19 cellular contexts compared by ENCODE assay signal in the genomic region with DNA sequence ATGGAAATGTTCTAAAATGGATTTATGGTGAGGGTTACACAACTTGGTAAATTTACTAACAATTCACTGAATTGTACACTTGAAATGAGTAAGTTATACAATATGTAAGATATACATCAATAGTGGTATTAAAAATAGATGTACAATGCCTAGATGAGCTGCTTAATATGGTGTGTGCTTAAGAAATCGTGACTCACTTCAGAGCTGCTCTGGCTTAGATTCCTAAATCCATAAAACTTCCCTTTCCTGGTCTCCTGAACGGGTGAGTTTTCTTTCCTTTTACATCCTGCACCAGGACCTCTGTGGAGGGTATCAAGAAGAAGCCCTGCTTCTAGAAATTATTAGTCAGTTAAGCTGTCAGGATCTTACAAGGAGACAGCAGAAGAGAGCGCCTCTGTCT. TPM values are rescaled to one million over a fixed set of nuclear protein-coding genes. Genes with fewer than 3 reads are reported as not detected.
DNase-seq lines count a peak whose midpoint lies in the region; ATAC-seq and TF ChIP-seq lines count a peak whose summit lies in the region.
"Had no signal": no experiment of that assay in that cellular context is flagged by ENCODE, and none has a peak within 500 bp of the region (broad histone marks: within the 10 kb centered on the region; RNA-seq: fewer than 3 reads in every experiment).

No MANE protein-coding gene starts in this region.

- no peak for TF ChIP-seq POLR2A in prostate gland (IDR thresholded peaks at IDR 0.05)

- H3K4me3 ChIP-seq in RWPE2 (ENCODE audit: severe bottlenecking) (no peak overlapping the region), fibroblast of pulmonary artery (replicated peaks; ENCODE audit: low read depth, low read length) (no peak overlapping the region), mammary epithelial cell (replicated peaks in 1 of 3; ENCODE audit: insufficient read depth in 1 of 3, low read depth in 2 of 3, low read length in 3 of 3) (no peak overlapping the region), prostate gland (no peak overlapping the region)
- H3K4me3 ChIP-seq: BLaER1 had no signal

- H3K9me3 Mint-ChIP-seq in neural crest cell = no peaks in the 10 kb centered on the region
- H3K9me3 Mint-ChIP-seq: CD8-positive, alpha-beta memory T cell; IgD-negative memory B cell had no signal

- peak; percentile 35 for DNase-seq in GM03348 (ENCODE audit: low spot score)
- no peak for DNase-seq in RWPE2 (ENCODE audit: low spot score)
- peak; percentile 64 for DNase-seq in fibroblast of pulmonary artery (ENCODE audit: low read depth)
- no peak for DNase-seq in neural crest cell (ENCODE audit: low read depth, low spot score)
- no peak for DNase-seq in stimulated activated CD8-positive, alpha-beta memory T cell treated with anti-CD3 and anti-CD28 coated beads, Interleukin-4, amount 100 ng/mL, for 48 hours
- DNase-seq in mammary epithelial cell = no peak
- DNase-seq in prostate gland (ENCODE audit: low spot score) = no peak
- DNase-seq: CD8-positive, alpha-beta memory T cell; DND-41; NCI-H1048; NCI-H1694; NCI-H2107; NCI-H226; NCI-H526; OCI-M1 had no signal

- intact Hi-C loops in mammary epithelial cell (cut with micrococcal nuclease) = no loop called here
- intact Hi-C loops in prostate gland (cut with DNase I) = no loop called here

- no peaks in the 10 kb centered on the region for H4K20me1 ChIP-seq in mammary epithelial cell (ENCODE audit: insufficient read depth, low read length)
- H4K20me1 ChIP-seq: BLaER1 had no signal

- dilution Hi-C loops in mammary epithelial cell (cut with HindIII; ENCODE audit: low sequenced_read_pairs) = no loop called here

- H3K27me3 Mint-ChIP-seq in neural crest cell (ENCODE audit: low read depth) = peaks cover 6% of the 10 kb centered on the region
- H3K27me3 Mint-ChIP-seq: IgD-negative memory B cell had no signal

- no peak overlapping the region for H2AFZ ChIP-seq in mammary epithelial cell (ENCODE audit: low read depth, low read length)

- no peak overlapping the region for H3K4me3 Mint-ChIP-seq in neural crest cell
- H3K4me3 Mint-ChIP-seq: CD8-positive, alpha-beta memory T cell; IgD-negative memory B cell had no signal

- no peaks in the 10 kb centered on the region for H3K9me3 ChIP-seq in RWPE2 (ENCODE audit: severe bottlenecking)
- H3K9me3 ChIP-seq in mammary epithelial cell (replicated peaks; ENCODE audit: insufficient read depth, low read length) = no peaks in the 10 kb centered on the region
- no peaks in the 10 kb centered on the region for H3K9me3 ChIP-seq in prostate gland

- ATAC-seq in RWPE2 (ENCODE audit: low read depth) (peak; percentile 52; the same call in 2 of the 3 replicates), HG03095 (IDR thresholded peaks at IDR 0.05; ENCODE audit: unreplicated experiment) (no peak)

- BruUV-seq in mammary epithelial cell (replicated peaks; lab: Mats Ljungman, UMichigan) = no TSS peak

- H3K36me3 ChIP-seq in RWPE2 (ENCODE audit: low read depth) (no peaks in the 10 kb centered on the region), mammary epithelial cell (ENCODE audit: insufficient read depth, low read length) (no peaks in the 10 kb centered on the region), prostate gland (no peaks in the 10 kb centered on the region)
- H3K36me3 ChIP-seq: BLaER1 had no signal

- in situ Hi-C loops in mammary epithelial cell (cut with MboI; ENCODE audit: low sequenced_read_pairs in 2 of 2) = no loop called here

- H3K4me1 ChIP-seq in RWPE2 (ENCODE audit: insufficient read depth, poor library complexity, severe bottlenecking) = peaks cover 13% of the 10 kb centered on the region
- H3K4me1 ChIP-seq in mammary epithelial cell (ENCODE audit: insufficient read depth, low read length) = peaks cover 10% of the 10 kb centered on the region
- H3K4me1 ChIP-seq in prostate gland (replicated peaks) = no peaks in the 10 kb centered on the region
- H3K4me1 ChIP-seq: BLaER1 had no signal

- TF ChIP-seq CTCF in RWPE2 (IDR thresholded peaks at IDR 0.05; ENCODE audit: poor library complexity, severe bottlenecking) = no peak
- no peak for TF ChIP-seq CTCF in fibroblast of pulmonary artery (IDR thresholded peaks at IDR 0.05; ENCODE audit: low read length, missing control alignments)
- TF ChIP-seq CTCF in neural crest cell (conservative IDR thresholded peaks at IDR 0.05) = no peak
- TF ChIP-seq CTCF in mammary epithelial cell (conservative IDR thresholded peaks at IDR 0.05 in 1 of 2, IDR thresholded peaks at IDR 0.05 in 1 of 2; ENCODE audit: extremely low read depth in 1 of 2, insufficient read depth in 1 of 2, low read depth in 1 of 2, low read length in 2 of 2) = no peak
- no peak for TF ChIP-seq CTCF in prostate gland (IDR thresholded peaks at IDR 0.05)

- no peaks in the 10 kb centered on the region for H3K79me2 ChIP-seq in mammary epithelial cell (ENCODE audit: insufficient read depth, low read length)

- H3K4me2 ChIP-seq in mammary epithelial cell (ENCODE audit: insufficient read depth, low read depth, low read length) = no peak overlapping the region
- H3K4me2 ChIP-seq: BLaER1 had no signal

- CTCF ChIA-PET in mammary epithelial cell (lab: Charles Lee; ENCODE audit: low non-redundant PET) = interaction anchor here (0.5 kb wide), 1 partner anchor 28 kb away, joined by 5 read pairs; no protein-coding TSS in a partner anchor

- H3K27ac Mint-ChIP-seq in neural crest cell (ENCODE audit: unreplicated experiment) = peak overlapping the region; percentile 12
- H3K27ac Mint-ChIP-seq: CD8-positive, alpha-beta memory T cell; IgD-negative memory B cell had no signal

- WGBS in mammary epithelial cell (ENCODE audit: low coverage, missing lambda C conversion rate) = 44% methylated on average over 2 of the region's 3 CpGs
- 52% methylated on average over 3 of the region's 3 CpGs for WGBS in prostate gland

- peak overlapping the region; percentile 5 for H3K27ac ChIP-seq in RWPE2 (ENCODE audit: poor library complexity, severe bottlenecking)
- no peak overlapping the region for H3K27ac ChIP-seq in mammary epithelial cell (ENCODE audit: insufficient read depth, low read depth, low read length)
- no peak overlapping the region for H3K27ac ChIP-seq in prostate gland
- H3K27ac ChIP-seq: BLaER1, RWPE1 had no signal

- H3K27me3 ChIP-seq in RWPE2 (ENCODE audit: insufficient read depth, poor library complexity, severe bottlenecking) = no peaks in the 10 kb centered on the region
- H3K27me3 ChIP-seq in mammary epithelial cell (ENCODE audit: insufficient read depth, low read length) = no peaks in the 10 kb centered on the region
- H3K27me3 ChIP-seq in prostate gland (replicated peaks; ENCODE audit: insufficient read depth) = no peaks in the 10 kb centered on the region
- H3K27me3 ChIP-seq: BLaER1 had no signal

- no peaks in the 10 kb centered on the region for H3K36me3 Mint-ChIP-seq in neural crest cell (ENCODE audit: low read depth)
- H3K36me3 Mint-ChIP-seq: CD8-positive, alpha-beta memory T cell had no signal

- no peak overlapping the region for H3K9ac ChIP-seq in mammary epithelial cell (ENCODE audit: insufficient read depth, low read length)
- H3K9ac ChIP-seq: BLaER1 had no signal

- H3K4me1 Mint-ChIP-seq in neural crest cell = peaks cover 6% of the 10 kb centered on the region
- H3K4me1 Mint-ChIP-seq: CD8-positive, alpha-beta memory T cell; IgD-negative memory B cell had no signal

RNA-seq across cellular contexts. Expression of a gene that starts 30.4 kb away (rescaled TPM):
- total RNA-seq in neural crest cell (991 and 1,004 TPM in 2 replicates), mammary epithelial cell (100 to 1,000 TPM; 209 to 262 TPM), prostate gland (100 to 1,000 TPM; 400 to 481 TPM)
- 394 TPM for polyA plus RNA-seq in mammary epithelial cell
- 16.2 TPM for polyA minus RNA-seq in mammary epithelial cell

Comparison
In these comparisons a context has a peak if more than half of its experiments do, and no peak if none do; other contexts are left out.
1. DNase-seq: peak in GM03348 (single experiment) and fibroblast of pulmonary artery (single experiment); none in RWPE2 (single experiment), neural crest cell (single experiment), stimulated activated CD8-positive, alpha-beta memory T cell treated with anti-CD3 and anti-CD28 coated beads, Interleukin-4, amount 100 ng/mL, for 48 hours (single experiment), mammary epithelial cell (single experiment) and prostate gland (single experiment).